Comparison of ENCODE assay signal across 17 cellular contexts in the genomic region with DNA sequence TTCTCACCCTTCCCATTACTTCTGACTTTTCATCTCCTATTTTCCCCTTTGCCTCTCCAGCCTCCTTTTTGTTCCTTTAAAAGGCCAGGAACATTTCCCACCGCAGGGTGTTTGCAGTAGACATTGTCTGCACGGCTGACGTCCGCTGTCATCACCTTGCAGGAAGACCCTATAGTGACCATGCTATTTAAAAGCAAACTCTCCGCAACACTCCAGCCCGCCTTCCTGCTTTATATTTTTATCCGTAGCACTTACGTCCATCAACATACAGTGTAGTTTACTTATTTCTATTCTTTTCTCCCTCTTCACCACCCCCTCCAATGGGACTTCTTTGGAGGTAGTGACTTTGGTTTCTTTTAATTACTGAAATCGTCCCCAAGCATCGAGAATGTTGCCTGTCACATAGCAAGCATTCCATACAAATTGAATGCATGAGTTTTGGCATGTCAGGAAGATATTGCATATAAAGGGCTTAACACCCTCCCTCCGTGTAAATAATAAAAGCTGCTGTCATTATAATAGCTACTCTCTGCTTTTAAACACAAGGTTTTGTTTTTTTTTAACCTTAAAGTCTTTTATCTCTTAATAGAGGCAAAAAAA. TPM values are rescaled to one million over a fixed set of nuclear protein-coding genes. Genes with fewer than 3 reads are reported as not detected.
DNase-seq lines count a peak whose midpoint lies in the region; ATAC-seq and TF ChIP-seq lines count a peak whose summit lies in the region.
"Had no signal": no experiment of that assay in that cellular context is flagged by ENCODE, and none has a peak within 500 bp of the region (broad histone marks: within the 10 kb centered on the region; RNA-seq: fewer than 3 reads in every experiment).

No MANE protein-coding gene starts in this region.

- H3K4me1 ChIP-seq in heart left ventricle (peaks cover 3 to 50% (median 32%) of the 10 kb centered on the region in 12 donors), OCI-LY1 (ENCODE audit: insufficient read depth, low read length, severe bottlenecking) (peaks cover 76% of the 10 kb centered on the region), right atrium auricular region (peaks cover 0 to 48% of the 10 kb centered on the region in 2 donors), thymus (ENCODE audit: control insufficient read depth, insufficient read depth, low read length) (peaks cover 34% of the 10 kb centered on the region), psoas muscle (peaks cover 54% of the 10 kb centered on the region)

- H3K4me2 ChIP-seq in OCI-LY1 (ENCODE audit: low read length): peak overlapping the region; percentile 50

- peak overlapping the region; percentile 16 for H3K9ac ChIP-seq in OCI-LY1 (ENCODE audit: low read length)

- H3K4me3 ChIP-seq in heart left ventricle: no peak overlapping the region
- H3K4me3 ChIP-seq in OCI-LY1 (ENCODE audit: low read depth, low read length, poor library complexity, severe bottlenecking): peak overlapping the region; percentile 15
- no peak overlapping the region for H3K4me3 ChIP-seq in right atrium auricular region
- no peak overlapping the region for H3K4me3 ChIP-seq in thymus (ENCODE audit: low read length)
- H3K4me3 ChIP-seq in psoas muscle: no peak overlapping the region
- H3K4me3 ChIP-seq: upper lobe of left lung had no signal

- no peak overlapping the region for H2AFZ ChIP-seq in OCI-LY1 (ENCODE audit: low read length)

- TF ChIP-seq CTCF in heart left ventricle (IDR thresholded peaks at IDR 0.05): no peak
- TF ChIP-seq CTCF in OCI-LY1 (IDR thresholded peaks at IDR 0.05; ENCODE audit: low read length): no peak
- TF ChIP-seq CTCF in right atrium auricular region (IDR thresholded peaks at IDR 0.05): no peak
- TF ChIP-seq CTCF in psoas muscle (IDR thresholded peaks at IDR 0.05): no peak

- intact Hi-C loops in heart left ventricle (cut with DNase I): no loop called here
- intact Hi-C loops in Right ventricle myocardium superior (cut with DNase I): no loop called here
- intact Hi-C loops in psoas muscle (cut with DNase I): loop anchor here in 1 of 2 donors (5.0 kb wide), 1 partner anchor 62 kb away; no protein-coding TSS in a partner anchor

- no peaks in the 10 kb centered on the region for H3F3A ChIP-seq in OCI-LY1 (ENCODE audit: insufficient read depth, low read length)

- no peak for DNase-seq in heart left ventricle
- DNase-seq in Right ventricle myocardium superior: no peak
- no peak for DNase-seq in right atrium auricular region (ENCODE audit: low spot score)
- no peak for DNase-seq in glomerular visceral epithelial cell (ENCODE audit: extremely low spot score)
- no peak for DNase-seq in psoas muscle
- no peak for DNase-seq in HCEC 1CT
- DNase-seq: activated CD4-positive, alpha-beta memory T cell treated with anti-CD3 and anti-CD28 coated beads for 36 hours; activated T-cell treated with anti-CD3 and anti-CD28 coated beads, Interleukin-2, amount 50 U/mL, for 4 hours; amniotic stem cell; effector CD4-positive, alpha-beta T cell; GOT3; stimulated activated CD4-positive, alpha-beta T cell treated with anti-CD3 and anti-CD28 coated beads, Interleukin-15, amount 100 ng/mL, for 24 hours; upper lobe of left lung had no signal

- peak overlapping the region in 8 of 12 donors; percentile 10 to 76 (median 59) for H3K27ac ChIP-seq in heart left ventricle
- peak overlapping the region; percentile 87 for H3K27ac ChIP-seq in OCI-LY1 (ENCODE audit: low read depth, low read length, poor library complexity, severe bottlenecking)
- H3K27ac ChIP-seq in right atrium auricular region: peak overlapping the region; percentile 86 to 90
- H3K27ac ChIP-seq in thymus (ENCODE audit: low read depth): peak overlapping the region; percentile 72
- no peak overlapping the region for H3K27ac ChIP-seq in psoas muscle
- H3K27ac ChIP-seq: upper lobe of left lung had no signal

- 47 to 56% (median 51%) methylated on average over 11 of the region's 11 CpGs for WGBS in heart left ventricle, 4 donors
- 93% methylated on average over 11 of the region's 11 CpGs for WGBS in thymus
- 71 to 72% (median 72%) methylated on average over 11 of the region's 11 CpGs for WGBS in psoas muscle, 3 donors

- no peak for TF ChIP-seq POLR2A in heart left ventricle (IDR thresholded peaks at IDR 0.05)

- H3K79me2 ChIP-seq in OCI-LY1 (ENCODE audit: insufficient read depth, low read length): peaks cover 13% of the 10 kb centered on the region

- H3K9me3 ChIP-seq in heart left ventricle (no peaks in the 10 kb centered on the region), OCI-LY1 (ENCODE audit: low read length) (no peaks in the 10 kb centered on the region), right atrium auricular region (no peaks in the 10 kb centered on the region), thymus (ENCODE audit: control insufficient read depth) (no peaks in the 10 kb centered on the region), psoas muscle (no peaks in the 10 kb centered on the region)
- H3K9me3 ChIP-seq: upper lobe of left lung had no signal

- no peaks in the 10 kb centered on the region for H4K20me1 ChIP-seq in OCI-LY1 (ENCODE audit: insufficient read depth, low read length)

- no peaks in the 10 kb centered on the region for H3K27me3 ChIP-seq in heart left ventricle
- no peaks in the 10 kb centered on the region for H3K27me3 ChIP-seq in OCI-LY1 (ENCODE audit: insufficient read depth, low read length)
- H3K27me3 ChIP-seq in right atrium auricular region: no peaks in the 10 kb centered on the region
- no peaks in the 10 kb centered on the region for H3K27me3 ChIP-seq in thymus (ENCODE audit: control insufficient read depth, insufficient read depth)
- no peaks in the 10 kb centered on the region for H3K27me3 ChIP-seq in psoas muscle (ENCODE audit: insufficient read depth in 3 of 3, low read length in 2 of 3)
- H3K27me3 ChIP-seq: upper lobe of left lung had no signal

- H3K36me3 ChIP-seq in heart left ventricle: peaks cover 0 to 40% (median 18%) of the 10 kb centered on the region in 9 donors
- H3K36me3 ChIP-seq in OCI-LY1 (ENCODE audit: insufficient read depth, low read length): peaks cover 84% of the 10 kb centered on the region
- H3K36me3 ChIP-seq in right atrium auricular region: no peaks in the 10 kb centered on the region
- peaks cover 7% of the 10 kb centered on the region for H3K36me3 ChIP-seq in thymus (ENCODE audit: control insufficient read depth, insufficient read depth)
- peaks cover 0 to 31% of the 10 kb centered on the region in 2 donors for H3K36me3 ChIP-seq in psoas muscle (ENCODE audit: insufficient read depth in 1 of 2, low read depth in 1 of 2)

- no peaks in the 10 kb centered on the region for H3K9me2 ChIP-seq in OCI-LY1 (ENCODE audit: low read depth, low read length)

- ATAC-seq in heart left ventricle: peak in 1 of 4 donors; percentile 9
- no peak for ATAC-seq in Right ventricle myocardium superior (ENCODE audit: poor library complexity)
- no peak for ATAC-seq in psoas muscle
- ATAC-seq: activated T-cell treated with anti-CD3 and anti-CD28 coated beads, Interleukin-2, amount 50 U/mL, for 4 hours; esophagus mucosa; stimulated activated memory B cell treated with anti-CD40 and anti-IgM and Interleukin-4, amounts not matched to agents 10 μg/mL and 1 μg/mL and 100 μg/mL, for 72 hours had no signal

RNA-seq across cellular contexts. Expression of gene SLC25A33, which starts 19.8 kb away (rescaled TPM):
- total RNA-seq in heart left ventricle (1 to 10 TPM; 2.8 to 9.7 (median 4.5) TPM), Right ventricle myocardium superior (6.3 TPM), right atrium auricular region (10 to 100 TPM; 10.9 to 16.4 TPM), psoas muscle (10 to 100 TPM in 1 of 4 donors, 1 to 10 TPM in 3; 1.7 to 26.8 (median 6.1) TPM)
- polyA plus RNA-seq in heart left ventricle (1 to 10 TPM; 4.4 to 6.6 TPM), thymus (5.8 TPM), psoas muscle (10 to 100 TPM in 1 of 3 donors, 1 to 10 TPM in 2; 2.5 to 10.5 (median 9.2) TPM)

RNA-seq across cellular contexts. Expression of gene TMEM201, which starts 29.7 kb away (rescaled TPM):
- total RNA-seq in heart left ventricle (10 to 100 TPM; 16.0 to 24.8 (median 18.5) TPM), Right ventricle myocardium superior (17.2 TPM), right atrium auricular region (10 to 100 TPM; 17.2 to 18.6 TPM), psoas muscle (10 to 100 TPM; 15.7 to 37.3 (median 29.0) TPM)
- polyA plus RNA-seq in heart left ventricle (10 to 100 TPM; 13.1 to 22.9 TPM), thymus (4.4 TPM), psoas muscle (10 to 100 TPM; 20.7 to 26.0 (median 23.2) TPM)
